13 cellular contexts compared by ENCODE assay signal in the genomic region with DNA sequence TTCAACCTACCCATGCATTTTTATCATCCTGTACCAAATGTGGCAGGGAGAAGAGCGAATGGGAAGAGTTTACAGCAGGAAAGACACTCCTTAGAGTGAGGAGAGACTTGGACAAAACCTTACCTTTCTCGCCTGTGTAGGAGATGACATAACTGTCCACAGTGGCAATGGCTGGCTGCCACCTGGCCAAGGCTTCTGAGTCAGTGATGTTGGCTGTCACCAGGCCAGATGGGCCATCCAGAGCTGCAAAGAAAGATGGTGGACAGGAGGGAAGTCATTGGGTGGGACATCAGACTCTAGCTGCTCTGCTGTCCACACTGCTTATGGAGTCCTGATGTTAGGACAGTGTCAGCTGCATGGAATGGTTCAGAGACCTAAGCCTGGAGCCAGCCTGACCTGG.
DNase-seq lines count a peak whose midpoint lies in the region; TF ChIP-seq lines count a peak whose summit lies in the region.
"Had no signal": no experiment of that assay in that cellular context is flagged by ENCODE, and none has a peak within 500 bp of the region (broad histone marks: within the 10 kb centered on the region; RNA-seq: fewer than 3 reads in every experiment).

No MANE protein-coding gene starts in this region.

- no peak overlapping the region for H4K91ac ChIP-seq in neuronal stem cell (ENCODE audit: low read depth, low read length, poor library complexity)

- peak; percentile 10 for DNase-seq in MG63
- DNase-seq in neuronal stem cell (ENCODE audit: low spot score), result no peak
- DNase-seq in tibial artery, result no peak
- no peak for DNase-seq in OCI-M1 (lab: John Stamatoyannopoulos, UW)
- no peak for DNase-seq in activated effector memory CD4-positive, alpha-beta T cell treated with Interleukin-2 at 50 U/mL for 16 hours
- DNase-seq in AML-193 (lab: John Stamatoyannopoulos, UW), result no peak
- DNase-seq: EL, KG1, NCI-H1105, NCI-H1694 treated with DMSO at 0.1 percent for 48 hours, SHP77 had no signal

- H3K4me2 ChIP-seq in neuronal stem cell (ENCODE audit: insufficient read depth, low read length, poor library complexity, severe bottlenecking), result no peak overlapping the region
- H3K4me2 ChIP-seq: BLaER1 had no signal

- no peak overlapping the region for H2AK5ac ChIP-seq in neuronal stem cell (ENCODE audit: low read depth, low read length)

- H3K4me3 ChIP-seq in MG63 (no peak overlapping the region), neuronal stem cell (ENCODE audit: low read length in 2 of 2) (no peak overlapping the region), tibial artery (no peak overlapping the region)
- H3K4me3 ChIP-seq: BLaER1 had no signal

- H3K18ac ChIP-seq in neuronal stem cell (ENCODE audit: low read length), result no peak overlapping the region

- H3K4me1 ChIP-seq in neuronal stem cell (ENCODE audit: control insufficient read depth in 2 of 2, insufficient read depth in 1 of 2, low read depth in 1 of 2, low read length in 2 of 2) (peaks cover 0 to 2% of the 10 kb centered on the region in 2 donors), tibial artery (peaks cover 4 to 77% (median 41%) of the 10 kb centered on the region in 4 donors)

- no peak overlapping the region for H2BK15ac ChIP-seq in neuronal stem cell (ENCODE audit: low read length)

- H3K23ac ChIP-seq in neuronal stem cell (ENCODE audit: low read depth, low read length, poor library complexity), result no peak overlapping the region

- H3K27ac ChIP-seq in neuronal stem cell (replicated peaks; ENCODE audit: low read length) (no peak overlapping the region), tibial artery (peak overlapping the region; percentile 55 to 80)
- H3K27ac ChIP-seq: BLaER1 had no signal

- no peak overlapping the region for H2BK120ac ChIP-seq in neuronal stem cell (ENCODE audit: low read depth, low read length)

- no peaks in the 10 kb centered on the region for H3K36me3 Mint-ChIP-seq in dendritic cell treated with granulocyte-macrophage colony-stimulating factor and Interleukin-4, amounts not matched to agents 40 ng/mL and 50 ng/mL, for 4 days (ENCODE audit: low read depth)

- TF ChIP-seq CTCF in tibial artery (IDR thresholded peaks at IDR 0.05), result no peak

- peak overlapping the region; percentile 25 for H3K27ac Mint-ChIP-seq in dendritic cell treated with granulocyte-macrophage colony-stimulating factor and Interleukin-4, amounts not matched to agents 40 ng/mL and 50 ng/mL, for 4 days

- no peak overlapping the region for H3K9ac ChIP-seq in neuronal stem cell (ENCODE audit: low read depth, low read length, poor library complexity)
- H3K9ac ChIP-seq: BLaER1 had no signal

- H3K27me3 Mint-ChIP-seq in dendritic cell treated with granulocyte-macrophage colony-stimulating factor and Interleukin-4, amounts not matched to agents 40 ng/mL and 50 ng/mL, for 4 days, result peaks cover 41% of the 10 kb centered on the region

- no CpG with 5 or more reads among the region's 2 CpGs for WGBS in neuronal stem cell (ENCODE audit: extremely low coverage in 2 of 2, insufficient read length in 2 of 2, insufficient replicate concordance in 1 of 2), 2 donors

- no peak overlapping the region for H3K4ac ChIP-seq in neuronal stem cell (ENCODE audit: low read length)

- peaks cover 66% of the 10 kb centered on the region for H3K4me1 Mint-ChIP-seq in dendritic cell treated with granulocyte-macrophage colony-stimulating factor and Interleukin-4, amounts not matched to agents 40 ng/mL and 50 ng/mL, for 4 days (ENCODE audit: low read depth)

- H3K79me1 ChIP-seq in neuronal stem cell (ENCODE audit: low read depth, low read length), result no peaks in the 10 kb centered on the region

- H3K36me3 ChIP-seq in MG63, result no peaks in the 10 kb centered on the region
- H3K36me3 ChIP-seq in neuronal stem cell (replicated peaks in 1 of 2; ENCODE audit: control insufficient read depth in 2 of 2, insufficient read depth in 2 of 2, low read length in 2 of 2), result peaks cover 0 to 7% of the 10 kb centered on the region in 2 donors
- peaks cover 0 to 13% (median 12%) of the 10 kb centered on the region in 3 donors for H3K36me3 ChIP-seq in tibial artery
- H3K36me3 ChIP-seq: BLaER1 had no signal

- no peak overlapping the region for H3K14ac ChIP-seq in neuronal stem cell (ENCODE audit: low read length)

- H2AFZ ChIP-seq in neuronal stem cell (ENCODE audit: low read length), result no peak overlapping the region

- intact Hi-C loops in dendritic cell treated with granulocyte-macrophage colony-stimulating factor and Interleukin-4, amounts not matched to agents 40 ng/mL and 50 ng/mL, for 4 days (cut with micrococcal nuclease), result no loop called here
- intact Hi-C loops in tibial artery (cut with DNase I; ENCODE audit: low total_unique reads), result loop anchor here (10.0 kb wide), 1 partner anchor 477 kb away; no protein-coding TSS in a partner anchor

- H3K9me3 Mint-ChIP-seq in dendritic cell treated with granulocyte-macrophage colony-stimulating factor and Interleukin-4, amounts not matched to agents 40 ng/mL and 50 ng/mL, for 4 days, result no peaks in the 10 kb centered on the region

- peak overlapping the region; percentile 24 for H4K8ac ChIP-seq in neuronal stem cell (ENCODE audit: low read depth, low read length)

- no peaks in the 10 kb centered on the region for H3K27me3 ChIP-seq in MG63
- H3K27me3 ChIP-seq in neuronal stem cell (ENCODE audit: control insufficient read depth in 3 of 3, insufficient read depth in 3 of 3, low read depth in 1 of 3, low read length in 3 of 3), result no peaks in the 10 kb centered on the region
- H3K27me3 ChIP-seq in tibial artery, result no peaks in the 10 kb centered on the region
- H3K27me3 ChIP-seq: BLaER1 had no signal

- H3K9me3 ChIP-seq in MG63 (no peaks in the 10 kb centered on the region), neuronal stem cell (replicated peaks in 1 of 2; ENCODE audit: control insufficient read depth in 2 of 2, insufficient read depth in 1 of 2, low read depth in 1 of 2, low read length in 2 of 2) (no peaks in the 10 kb centered on the region), tibial artery (no peaks in the 10 kb centered on the region)
- H3K9me3 ChIP-seq: BLaER1 had no signal

- H2BK5ac ChIP-seq in neuronal stem cell (ENCODE audit: low read length), result no peak overlapping the region

- no peak overlapping the region for H3K4me3 Mint-ChIP-seq in dendritic cell treated with granulocyte-macrophage colony-stimulating factor and Interleukin-4, amounts not matched to agents 40 ng/mL and 50 ng/mL, for 4 days

- no peak overlapping the region for H2BK12ac ChIP-seq in neuronal stem cell (ENCODE audit: low read length)
